ENCODE assay signal across 9 cellular contexts in genomic region chr13:50594276-50594970, GRCh38.
A peak's percentile ranks its signal among the peaks of the same experiment; 100 is the strongest.
DNase-seq lines count a peak whose midpoint lies in the region; ATAC-seq, FAIRE-seq and TF ChIP-seq lines count a peak whose summit lies in the region.
"Had no signal": no experiment of that assay in that cellular context is flagged by ENCODE, and none has a peak within 500 bp of the region (broad histone marks: within the 10 kb centered on the region; RNA-seq: fewer than 3 reads in every experiment).

No MANE protein-coding gene starts in this region.

- no peak for FAIRE-seq in frontal cortex (lab: Jason Lieb, UNC)

- POLR2A ChIA-PET in activated B cell treated with CpG ODN at 0.5 μM for 24 hours (lab: Charles Lee): interaction anchor here (0.7 to 4.9 kb wide), 16 partner anchors 22 to 597 kb away, joined by 3 to 56 read pairs (median 5); partner anchors contain the start of gene TRIM13

- H3K36me3 Mint-ChIP-seq in activated B cell treated with CpG ODN at 0.5 μM for 24 hours (ENCODE audit: low read depth): no peaks in the 10 kb centered on the region

- H3K4me1 Mint-ChIP-seq in activated B cell treated with CpG ODN at 0.5 μM for 24 hours: peaks cover 95% of the 10 kb centered on the region

- CTCF ChIA-PET in activated B cell treated with CpG ODN at 0.5 μM for 24 hours (lab: Charles Lee): interaction anchor here (1.0 to 2.0 kb wide), 5 partner anchors 41 to 618 kb away, joined by 3 to 12 read pairs (median 3); no protein-coding TSS in a partner anchor

- DNase-seq in ELF-1 (ENCODE audit: low read depth, low spot score): peak; percentile 32
- peak; percentile 76 for DNase-seq in activated B cell treated with CpG ODN at 0.5 μM for 24 hours
- DNase-seq in sciatic nerve (ENCODE audit: low spot score): peak; percentile 83
- DNase-seq in frontal cortex (ENCODE audit: low spot score in 2 of 2): no peak
- no peak for DNase-seq in foreskin fibroblast
- DNase-seq in cerebellar nuclear complex (lab: John Stamatoyannopoulos, UW): no peak

- peak overlapping the region; percentile 98 for H3K27ac Mint-ChIP-seq in activated B cell treated with CpG ODN at 0.5 μM for 24 hours

- H3K27me3 Mint-ChIP-seq in activated B cell treated with CpG ODN at 0.5 μM for 24 hours: no peaks in the 10 kb centered on the region

- peak; percentile 85 for ATAC-seq in GM19395 (IDR thresholded peaks at IDR 0.05; ENCODE audit: unreplicated experiment)
- ATAC-seq in HG03280 (IDR thresholded peaks at IDR 0.05; ENCODE audit: unreplicated experiment): peak; percentile 83
- ATAC-seq in activated B cell treated with CpG ODN at 0.5 μM for 24 hours (ENCODE audit: low read depth): peak; percentile 88
- ATAC-seq in sciatic nerve: peak; percentile 96
- ATAC-seq: HCT116 had no signal

- intact Hi-C loops in activated B cell treated with CpG ODN at 0.5 μM for 24 hours (cut with micrococcal nuclease): loop anchor here (1.0 to 2.0 kb wide), 12 partner anchors 41 to 618 kb away; partner anchors contain the start of gene TRIM13
- intact Hi-C loops in sciatic nerve (cut with DNase I): no loop called here

- TF ChIP-seq CTCF in activated B cell treated with CpG ODN at 0.5 μM for 24 hours (IDR thresholded peaks at IDR 0.05) (no peak), foreskin fibroblast (IDR thresholded peaks at IDR 0.05; ENCODE audit: low read depth, low read length) (no peak)

- no peaks in the 10 kb centered on the region for H3K9me3 Mint-ChIP-seq in activated B cell treated with CpG ODN at 0.5 μM for 24 hours

- no peak overlapping the region for H3K4me3 ChIP-seq in foreskin fibroblast (ENCODE audit: low read depth in 1 of 2, low read length in 2 of 2)

- H3K4me3 Mint-ChIP-seq in activated B cell treated with CpG ODN at 0.5 μM for 24 hours: peak overlapping the region; percentile 73

Comparison
In these comparisons a context has a peak if more than half of its experiments do, and no peak if none do; other contexts are left out.
1. DNase-seq: peak in ELF-1 (single experiment), activated B cell treated with CpG ODN at 0.5 μM for 24 hours (single experiment) and sciatic nerve (single experiment); none in frontal cortex (0 of 2), foreskin fibroblast (0 of 2) and cerebellar nuclear complex (0 of 2).
2. Peak in every context shown above with its lines, with median percentiles within 50 percentile points of each other: ATAC-seq.